8 cellular contexts compared by ENCODE assay signal in genomic region chr13:48156466-48156865, GRCh38.
A peak's percentile ranks its signal among the peaks of the same experiment; 100 is the strongest.
DNase-seq lines count a peak whose midpoint lies in the region; ATAC-seq lines count a peak whose summit lies in the region.

No MANE protein-coding gene starts in this region.

- DNase-seq in ELR (ENCODE audit: low read depth) (peak; percentile 17), T-cell (peak; percentile 67 to 91 (median 78)), occipital lobe (lab: John Stamatoyannopoulos, UW) (no peak)
- peak; percentile 79 for DNase-seq in activated naive CD8-positive, alpha-beta T cell treated with anti-CD3 and anti-CD28 coated beads for 36 hours
- no peak for DNase-seq in NK-92 treated with Interleukin-12 subunit alpha and Interleukin-12 subunit beta, amount 100 ng/mL, for 24 hours (lab: John Stamatoyannopoulos, UW)

- POLR2A ChIA-PET in T-cell (lab: Charles Lee): interaction anchor here (0.7 to 1.2 kb wide), 4 partner anchors 29 to 447 kb away, joined by 3 to 8 read pairs (median 5); no protein-coding TSS in a partner anchor

- peak overlapping the region; percentile 72 to 80 (median 76) for H3K4me3 Mint-ChIP-seq in T-cell
- H3K4me3 Mint-ChIP-seq in activated naive CD8-positive, alpha-beta T cell treated with anti-CD3 and anti-CD28 coated beads for 36 hours: peak overlapping the region; percentile 65

- no peak overlapping the region for H3K9ac ChIP-seq in skeletal muscle tissue (ENCODE audit: low read depth in 1 of 3, low read length in 3 of 3)

- no peaks in the 10 kb centered on the region for H3K9me3 Mint-ChIP-seq in T-cell
- no peaks in the 10 kb centered on the region for H3K9me3 Mint-ChIP-seq in activated naive CD8-positive, alpha-beta T cell treated with anti-CD3 and anti-CD28 coated beads for 36 hours

- H3K4me1 ChIP-seq in skeletal muscle tissue (ENCODE audit: control insufficient read depth in 3 of 3, insufficient read depth in 3 of 3, low read length in 3 of 3): peaks cover 0 to 8% (median 6%) of the 10 kb centered on the region in 3 donors

- CTCF ChIA-PET in T-cell (lab: Charles Lee): interaction anchor here in 1 of 2 donors (0.7 to 1.6 kb wide), 5 partner anchors 25 to 81 kb away, joined by 3 to 8 read pairs (median 4); partner anchors contain the start of gene ITM2B

- no peak overlapping the region for H3K4me3 ChIP-seq in skeletal muscle tissue (ENCODE audit: low read length in 3 of 3)

- no peaks in the 10 kb centered on the region for H3K9me3 ChIP-seq in skeletal muscle tissue (ENCODE audit: control insufficient read depth in 3 of 3, low read length in 3 of 3)

- no peaks in the 10 kb centered on the region for H3K27me3 ChIP-seq in skeletal muscle tissue (ENCODE audit: control insufficient read depth in 3 of 3, insufficient read depth in 3 of 3, low read length in 3 of 3)

- no peaks in the 10 kb centered on the region for H3K36me3 ChIP-seq in skeletal muscle tissue (ENCODE audit: control insufficient read depth in 3 of 3, insufficient read depth in 3 of 3, low read length in 3 of 3)

- no peaks in the 10 kb centered on the region for H3K27me3 Mint-ChIP-seq in T-cell
- H3K27me3 Mint-ChIP-seq in activated naive CD8-positive, alpha-beta T cell treated with anti-CD3 and anti-CD28 coated beads for 36 hours: no peaks in the 10 kb centered on the region

- ATAC-seq in T-cell (replicated peaks in 1 of 4): peak; percentile 80 to 89 (median 87)
- ATAC-seq in GM21619 (IDR thresholded peaks at IDR 0.05; ENCODE audit: unreplicated experiment): no peak
- ATAC-seq in GM21576 (IDR thresholded peaks at IDR 0.05; ENCODE audit: unreplicated experiment): no peak

- H3K27ac ChIP-seq in skeletal muscle tissue (ENCODE audit: low read depth, low read length): peak overlapping the region; percentile 19

- no peaks in the 10 kb centered on the region for H3K36me3 Mint-ChIP-seq in T-cell
- no peaks in the 10 kb centered on the region for H3K36me3 Mint-ChIP-seq in activated naive CD8-positive, alpha-beta T cell treated with anti-CD3 and anti-CD28 coated beads for 36 hours

- H3K4me1 Mint-ChIP-seq in T-cell: peaks cover 76 to 95% (median 88%) of the 10 kb centered on the region in 3 donors
- peaks cover 83% of the 10 kb centered on the region for H3K4me1 Mint-ChIP-seq in activated naive CD8-positive, alpha-beta T cell treated with anti-CD3 and anti-CD28 coated beads for 36 hours

- H3K27ac Mint-ChIP-seq in T-cell: peak overlapping the region; percentile 93 to 95
- peak overlapping the region; percentile 96 for H3K27ac Mint-ChIP-seq in activated naive CD8-positive, alpha-beta T cell treated with anti-CD3 and anti-CD28 coated beads for 36 hours

Comparison
In these comparisons a context has a peak if more than half of its experiments do, and no peak if none do; other contexts are left out.
1. DNase-seq: peak in ELR (single experiment), T-cell (34 of 34) and activated naive CD8-positive, alpha-beta T cell treated with anti-CD3 and anti-CD28 coated beads for 36 hours (single experiment); none in occipital lobe (single experiment) and NK-92 treated with Interleukin-12 subunit alpha and Interleukin-12 subunit beta, amount 100 ng/mL, for 24 hours (single experiment).
2. ATAC-seq: peak in T-cell (4 of 4); none in GM21619 (single experiment) and GM21576 (single experiment).